Comparison of ENCODE assay signal across 2 cellular contexts in genomic region chr4:121653986-121654385, GRCh38.
A peak's percentile ranks its signal among the peaks of the same experiment; 100 is the strongest.
TF ChIP-seq lines count a peak whose summit lies in the region.

No MANE protein-coding gene starts in this region.

TF ChIP-seq in GM23338, 12 proteins besides CTCF, POLR2A, EP300 and RAD21:
- TF ChIP-seq, protein P1, sequence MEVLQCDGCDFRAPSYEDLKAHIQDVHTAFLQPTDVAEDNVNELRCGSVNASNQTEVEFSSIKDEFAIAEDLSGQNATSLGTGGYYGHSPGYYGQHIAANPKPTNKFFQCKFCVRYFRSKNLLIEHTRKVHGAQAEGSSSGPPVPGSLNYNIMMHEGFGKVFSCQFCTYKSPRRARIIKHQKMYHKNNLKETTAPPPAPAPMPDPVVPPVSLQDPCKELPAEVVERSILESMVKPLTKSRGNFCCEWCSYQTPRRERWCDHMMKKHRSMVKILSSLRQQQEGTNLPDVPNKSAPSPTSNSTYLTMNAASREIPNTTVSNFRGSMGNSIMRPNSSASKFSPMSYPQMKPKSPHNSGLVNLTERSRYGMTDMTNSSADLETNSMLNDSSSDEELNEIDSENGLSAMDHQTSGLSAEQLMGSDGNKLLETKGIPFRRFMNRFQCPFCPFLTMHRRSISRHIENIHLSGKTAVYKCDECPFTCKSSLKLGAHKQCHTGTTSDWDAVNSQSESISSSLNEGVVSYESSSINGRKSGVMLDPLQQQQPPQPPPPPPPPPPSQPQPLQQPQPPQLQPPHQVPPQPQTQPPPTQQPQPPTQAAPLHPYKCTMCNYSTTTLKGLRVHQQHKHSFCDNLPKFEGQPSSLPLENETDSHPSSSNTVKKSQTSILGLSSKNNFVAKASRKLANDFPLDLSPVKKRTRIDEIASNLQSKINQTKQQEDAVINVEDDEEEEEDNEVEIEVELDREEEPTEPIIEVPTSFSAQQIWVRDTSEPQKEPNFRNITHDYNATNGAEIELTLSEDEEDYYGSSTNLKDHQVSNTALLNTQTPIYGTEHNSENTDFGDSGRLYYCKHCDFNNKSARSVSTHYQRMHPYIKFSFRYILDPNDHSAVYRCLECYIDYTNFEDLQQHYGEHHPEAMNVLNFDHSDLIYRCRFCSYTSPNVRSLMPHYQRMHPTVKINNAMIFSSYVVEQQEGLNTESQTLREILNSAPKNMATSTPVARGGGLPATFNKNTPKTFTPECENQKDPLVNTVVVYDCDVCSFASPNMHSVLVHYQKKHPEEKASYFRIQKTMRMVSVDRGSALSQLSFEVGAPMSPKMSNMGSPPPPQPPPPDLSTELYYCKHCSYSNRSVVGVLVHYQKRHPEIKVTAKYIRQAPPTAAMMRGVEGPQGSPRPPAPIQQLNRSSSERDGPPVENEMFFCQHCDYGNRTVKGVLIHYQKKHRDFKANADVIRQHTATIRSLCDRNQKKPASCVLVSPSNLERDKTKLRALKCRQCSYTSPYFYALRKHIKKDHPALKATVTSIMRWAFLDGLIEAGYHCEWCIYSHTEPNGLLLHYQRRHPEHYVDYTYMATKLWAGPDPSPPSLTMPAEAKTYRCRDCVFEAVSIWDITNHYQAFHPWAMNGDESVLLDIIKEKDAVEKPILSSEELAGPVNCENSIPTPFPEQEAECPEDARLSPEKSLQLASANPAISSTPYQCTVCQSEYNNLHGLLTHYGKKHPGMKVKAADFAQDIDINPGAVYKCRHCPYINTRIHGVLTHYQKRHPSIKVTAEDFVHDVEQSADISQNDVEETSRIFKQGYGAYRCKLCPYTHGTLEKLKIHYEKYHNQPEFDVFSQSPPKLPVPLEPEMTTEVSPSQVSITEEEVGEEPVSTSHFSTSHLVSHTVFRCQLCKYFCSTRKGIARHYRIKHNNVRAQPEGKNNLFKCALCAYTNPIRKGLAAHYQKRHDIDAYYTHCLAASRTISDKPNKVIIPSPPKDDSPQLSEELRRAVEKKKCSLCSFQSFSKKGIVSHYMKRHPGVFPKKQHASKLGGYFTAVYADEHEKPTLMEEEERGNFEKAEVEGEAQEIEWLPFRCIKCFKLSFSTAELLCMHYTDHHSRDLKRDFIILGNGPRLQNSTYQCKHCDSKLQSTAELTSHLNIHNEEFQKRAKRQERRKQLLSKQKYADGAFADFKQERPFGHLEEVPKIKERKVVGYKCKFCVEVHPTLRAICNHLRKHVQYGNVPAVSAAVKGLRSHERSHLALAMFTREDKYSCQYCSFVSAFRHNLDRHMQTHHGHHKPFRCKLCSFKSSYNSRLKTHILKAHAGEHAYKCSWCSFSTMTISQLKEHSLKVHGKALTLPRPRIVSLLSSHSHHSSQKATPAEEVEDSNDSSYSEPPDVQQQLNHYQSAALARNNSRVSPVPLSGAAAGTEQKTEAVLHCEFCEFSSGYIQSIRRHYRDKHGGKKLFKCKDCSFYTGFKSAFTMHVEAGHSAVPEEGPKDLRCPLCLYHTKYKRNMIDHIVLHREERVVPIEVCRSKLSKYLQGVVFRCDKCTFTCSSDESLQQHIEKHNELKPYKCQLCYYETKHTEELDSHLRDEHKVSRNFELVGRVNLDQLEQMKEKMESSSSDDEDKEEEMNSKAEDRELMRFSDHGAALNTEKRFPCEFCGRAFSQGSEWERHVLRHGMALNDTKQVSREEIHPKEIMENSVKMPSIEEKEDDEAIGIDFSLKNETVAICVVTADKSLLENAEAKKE (CRISPR knock-in tag; IDR thresholded peaks at IDR 0.05) = no peak
- TF ChIP-seq, protein P2, sequence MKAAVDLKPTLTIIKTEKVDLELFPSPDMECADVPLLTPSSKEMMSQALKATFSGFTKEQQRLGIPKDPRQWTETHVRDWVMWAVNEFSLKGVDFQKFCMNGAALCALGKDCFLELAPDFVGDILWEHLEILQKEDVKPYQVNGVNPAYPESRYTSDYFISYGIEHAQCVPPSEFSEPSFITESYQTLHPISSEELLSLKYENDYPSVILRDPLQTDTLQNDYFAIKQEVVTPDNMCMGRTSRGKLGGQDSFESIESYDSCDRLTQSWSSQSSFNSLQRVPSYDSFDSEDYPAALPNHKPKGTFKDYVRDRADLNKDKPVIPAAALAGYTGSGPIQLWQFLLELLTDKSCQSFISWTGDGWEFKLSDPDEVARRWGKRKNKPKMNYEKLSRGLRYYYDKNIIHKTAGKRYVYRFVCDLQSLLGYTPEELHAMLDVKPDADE (IDR thresholded peaks at IDR 0.05) = no peak
- TF ChIP-seq ZNF114 (CRISPR knock-in tag; IDR thresholded peaks at IDR 0.05) (no peak), POLR2AphosphoS5 (IDR thresholded peaks at IDR 0.05; ENCODE audit: low read depth) (no peak), EZH2phosphoT487 (IDR thresholded peaks at IDR 0.05; ENCODE audit: unreplicated experiment) (no peak), STAT1 (IDR thresholded peaks at IDR 0.05; ENCODE audit: unreplicated experiment) (no peak)

TF ChIP-seq in K562, 482 proteins besides CTCF, POLR2A, EP300 and RAD21 (continued from another document):
- TF ChIP-seq, protein P3, sequence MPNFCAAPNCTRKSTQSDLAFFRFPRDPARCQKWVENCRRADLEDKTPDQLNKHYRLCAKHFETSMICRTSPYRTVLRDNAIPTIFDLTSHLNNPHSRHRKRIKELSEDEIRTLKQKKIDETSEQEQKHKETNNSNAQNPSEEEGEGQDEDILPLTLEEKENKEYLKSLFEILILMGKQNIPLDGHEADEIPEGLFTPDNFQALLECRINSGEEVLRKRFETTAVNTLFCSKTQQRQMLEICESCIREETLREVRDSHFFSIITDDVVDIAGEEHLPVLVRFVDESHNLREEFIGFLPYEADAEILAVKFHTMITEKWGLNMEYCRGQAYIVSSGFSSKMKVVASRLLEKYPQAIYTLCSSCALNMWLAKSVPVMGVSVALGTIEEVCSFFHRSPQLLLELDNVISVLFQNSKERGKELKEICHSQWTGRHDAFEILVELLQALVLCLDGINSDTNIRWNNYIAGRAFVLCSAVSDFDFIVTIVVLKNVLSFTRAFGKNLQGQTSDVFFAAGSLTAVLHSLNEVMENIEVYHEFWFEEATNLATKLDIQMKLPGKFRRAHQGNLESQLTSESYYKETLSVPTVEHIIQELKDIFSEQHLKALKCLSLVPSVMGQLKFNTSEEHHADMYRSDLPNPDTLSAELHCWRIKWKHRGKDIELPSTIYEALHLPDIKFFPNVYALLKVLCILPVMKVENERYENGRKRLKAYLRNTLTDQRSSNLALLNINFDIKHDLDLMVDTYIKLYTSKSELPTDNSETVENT (CRISPR knock-in tag; IDR thresholded peaks at IDR 0.05) = no peak
- TF ChIP-seq TFE3 (CRISPR knock-in tag; IDR thresholded peaks at IDR 0.05) (peak; percentile 87), FUS (optimal IDR thresholded peaks at IDR 0.05; ENCODE audit: low read depth, low read length) (no peak), ZNF23 (CRISPR knock-in tag; IDR thresholded peaks at IDR 0.05) (no peak), CBFA2T3 (IDR thresholded peaks at IDR 0.05) (no peak), USF1 (CRISPR knock-in tag; IDR thresholded peaks at IDR 0.05) (0 out of 2 replicates have a peak, but pooled peaks have one; percentile 33), CBFA2T2 (conservative IDR thresholded peaks at IDR 0.05) (peak; percentile 42), SMAD2 (IDR thresholded peaks at IDR 0.05; ENCODE audit: low read depth, low read length) (no peak), CBX2 (IDR thresholded peaks at IDR 0.05; ENCODE audit: insufficient read depth, low read length, poor library complexity, severe bottlenecking) (no peak), ZNF561 (CRISPR knock-in tag; conservative IDR thresholded peaks at IDR 0.05) (no peak), RAD51 (IDR thresholded peaks at IDR 0.05; ENCODE audit: borderline replicate concordance, low read depth) (peak; percentile 79; the same call in 1 of the 2 replicates), EZH2 (IDR thresholded peaks at IDR 0.05; ENCODE audit: borderline replicate concordance, low read depth, low read length) (no peak), BHLHE40 (IDR thresholded peaks at IDR 0.05; ENCODE audit: low read length) (0 out of 2 replicates have a peak, but pooled peaks have one; percentile 16), USF2 (CRISPR knock-in tag; IDR thresholded peaks at IDR 0.05) (peak; percentile 61), HDAC3 (IDR thresholded peaks at IDR 0.05; ENCODE audit: borderline replicate concordance, partially characterized antibody) (no peak), SMAD4 (CRISPR knock-in tag; conservative IDR thresholded peaks at IDR 0.05) (no peak), SRSF1 (IDR thresholded peaks at IDR 0.05; ENCODE audit: low read depth, low read length) (no peak)
- TF ChIP-seq, protein P4, sequence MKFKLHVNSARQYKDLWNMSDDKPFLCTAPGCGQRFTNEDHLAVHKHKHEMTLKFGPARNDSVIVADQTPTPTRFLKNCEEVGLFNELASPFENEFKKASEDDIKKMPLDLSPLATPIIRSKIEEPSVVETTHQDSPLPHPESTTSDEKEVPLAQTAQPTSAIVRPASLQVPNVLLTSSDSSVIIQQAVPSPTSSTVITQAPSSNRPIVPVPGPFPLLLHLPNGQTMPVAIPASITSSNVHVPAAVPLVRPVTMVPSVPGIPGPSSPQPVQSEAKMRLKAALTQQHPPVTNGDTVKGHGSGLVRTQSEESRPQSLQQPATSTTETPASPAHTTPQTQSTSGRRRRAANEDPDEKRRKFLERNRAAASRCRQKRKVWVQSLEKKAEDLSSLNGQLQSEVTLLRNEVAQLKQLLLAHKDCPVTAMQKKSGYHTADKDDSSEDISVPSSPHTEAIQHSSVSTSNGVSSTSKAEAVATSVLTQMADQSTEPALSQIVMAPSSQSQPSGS (CRISPR knock-in tag; IDR thresholded peaks at IDR 0.05) = no peak
- TF ChIP-seq, protein P5, sequence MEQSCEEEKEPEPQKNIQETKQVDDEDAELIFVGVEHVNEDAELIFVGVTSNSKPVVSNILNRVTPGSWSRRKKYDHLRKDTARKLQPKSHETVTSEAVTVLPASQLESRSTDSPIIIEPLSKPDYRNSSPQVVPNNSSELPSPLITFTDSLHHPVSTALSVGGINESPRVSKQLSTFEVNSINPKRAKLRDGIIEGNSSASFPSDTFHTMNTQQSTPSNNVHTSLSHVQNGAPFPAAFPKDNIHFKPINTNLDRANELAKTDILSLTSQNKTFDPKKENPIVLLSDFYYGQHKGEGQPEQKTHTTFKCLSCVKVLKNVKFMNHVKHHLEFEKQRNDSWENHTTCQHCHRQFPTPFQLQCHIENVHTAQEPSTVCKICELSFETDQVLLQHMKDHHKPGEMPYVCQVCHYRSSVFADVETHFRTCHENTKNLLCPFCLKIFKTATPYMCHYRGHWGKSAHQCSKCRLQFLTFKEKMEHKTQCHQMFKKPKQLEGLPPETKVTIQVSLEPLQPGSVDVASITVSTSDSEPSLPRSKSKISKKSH (CRISPR knock-in tag; IDR thresholded peaks at IDR 0.05) = no peak
